In the genomic region with DNA sequence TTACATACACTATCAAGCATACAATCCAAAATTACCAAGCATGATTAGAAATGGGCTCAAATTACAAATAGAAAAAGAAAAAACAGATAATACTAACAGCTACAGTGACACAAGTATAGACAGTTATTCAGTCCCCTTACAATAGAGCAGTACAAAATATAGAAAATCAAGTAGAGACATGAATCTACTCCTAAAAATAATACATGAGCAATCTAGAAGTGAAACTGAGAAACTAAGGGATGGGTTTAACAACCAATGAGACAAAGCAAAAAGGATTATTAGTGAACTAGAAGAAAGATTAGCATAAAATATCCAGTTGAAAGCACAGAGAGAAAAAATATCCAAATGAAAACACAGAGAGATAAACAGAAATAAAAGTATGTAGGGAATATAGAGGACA, we compare ENCODE assay signal across 17 cellular contexts.
"Had no signal": no experiment of that assay in that cellular context is flagged by ENCODE, and none has a peak within 500 bp of the region (broad histone marks: within the 10 kb centered on the region; RNA-seq: fewer than 3 reads in every experiment).

No MANE protein-coding gene starts in this region.

- H3K36me3 ChIP-seq: ascending aorta, cardiac muscle cell, gastrocnemius medialis, heart right ventricle, left lung, upper lobe of right lung, WERI-Rb-1 had no signal

- H3K9me3 ChIP-seq: ascending aorta, gastrocnemius medialis, upper lobe of right lung had no signal

- ATAC-seq: activated CD4-positive, alpha-beta T cell treated with anti-CD3 and anti-CD28 coated beads for 36 hours; activated CD8-positive, alpha-beta T cell treated with anti-CD3 and anti-CD28 coated beads for 36 hours; activated naive CD8-positive, alpha-beta T cell treated with anti-CD3 and anti-CD28 coated beads, Interleukin-2, amount 50 U/mL, for 24 hours; gastrocnemius medialis; heart right ventricle; left lung; sciatic nerve; stimulated activated naive CD8-positive, alpha-beta T cell treated with anti-CD3 and anti-CD28 coated beads, Interleukin-15, Interleukin-2, amounts not matched to agents 100 U/mL and 50 U/mL, for 24 hours; upper lobe of right lung had no signal

- H3K4me1 ChIP-seq: ascending aorta, gastrocnemius medialis, heart right ventricle, left lung, upper lobe of right lung had no signal

- DNase-seq: activated CD4-positive, alpha-beta T cell treated with anti-CD3 and anti-CD28 coated beads for 36 hours; activated CD8-positive, alpha-beta memory T cell treated with anti-CD3 and anti-CD28 coated beads, Interleukin-2, amount 50 U/mL, for 4 hours; activated CD8-positive, alpha-beta T cell treated with anti-CD3 and anti-CD28 coated beads for 36 hours; activated naive CD4-positive, alpha-beta T cell; activated naive CD8-positive, alpha-beta T cell treated with anti-CD3 and anti-CD28 coated beads, Interleukin-2, amount 50 U/mL, for 24 hours; gastrocnemius medialis; heart right ventricle; islet precursor cell; left lung; mesenchymal stem cell; stimulated activated CD4-positive, alpha-beta T cell treated with anti-CD3 and anti-CD28 coated beads, Interleukin-12 subunit alpha, Interleukin-12 subunit beta, amount 100 ng/mL, for 4 hours; stimulated activated naive CD8-positive, alpha-beta T cell treated with anti-CD3 and anti-CD28 coated beads, Interleukin-15, Interleukin-2, amounts not matched to agents 100 U/mL and 50 U/mL, for 24 hours; upper lobe of right lung; WERI-Rb-1 had no signal

- H3K4me3 ChIP-seq: ascending aorta, cardiac muscle cell, gastrocnemius medialis, heart right ventricle, left lung, upper lobe of right lung had no signal

- H3K27ac ChIP-seq: ascending aorta, cardiac muscle cell, gastrocnemius medialis, heart right ventricle, left lung, upper lobe of right lung, WERI-Rb-1 had no signal

- H3K27me3 ChIP-seq: ascending aorta, cardiac muscle cell, gastrocnemius medialis, heart right ventricle, left lung, upper lobe of right lung had no signal
